In genomic region chr15:23381192-23381591, GRCh38 we compare ENCODE assay signal across 13 cellular contexts. TPM values are rescaled to one million over a fixed set of nuclear protein-coding genes. Genes with fewer than 3 reads are reported as not detected.
"Had no signal": no experiment of that assay in that cellular context is flagged by ENCODE, and none has a peak within 500 bp of the region (broad histone marks: within the 10 kb centered on the region; RNA-seq: fewer than 3 reads in every experiment).

No MANE protein-coding gene starts in this region.

RNA-seq across cellular contexts. Expression of gene GOLGA8S, which starts 26.6 kb away (rescaled TPM):
- total RNA-seq: activated T-cell treated with anti-CD3 and anti-CD28 coated beads, Interleukin-2, amount 50 U/mL, for 4 hours; bronchial epithelial cell; PC-3 had no signal

RNA-seq across cellular contexts. Expression of gene GOLGA6L26, which starts 47.2 kb away (rescaled TPM):
- total RNA-seq: activated B cell treated with CpG ODN at 0.5 μM for 24 hours; activated CD4-positive, alpha-beta memory T cell treated with anti-CD3 and anti-CD28 coated beads for 36 hours; activated naive CD4-positive, alpha-beta T cell treated with anti-CD3 and anti-CD28 coated beads for 36 hours; activated naive CD4-positive, alpha-beta T cell treated with anti-CD3 and anti-CD28 coated beads, Interleukin-2, amount 50 U/mL, for 72 hours; activated T-cell treated with anti-CD3 and anti-CD28 coated beads, Interleukin-2, amount 50 U/mL, for 4 hours; activated T-helper 1 cell treated with anti-CD3 and anti-CD28 coated beads, Interleukin-12 subunit alpha, Interleukin-12 subunit beta, Interleukin-2, Interleukin-4 antibody, amounts not matched to agents 30 ng/mL and 10 ng/mL and 1 ng/mL, durations not matched to agents 14 hours and 24 hours and 36 hours; adrenal gland; bronchial epithelial cell; cerebellum; MCF 10A; PC-3; Peyer's patch; Right ventricle myocardium inferior had no signal
- polyA plus RNA-seq: adrenal gland had no signal
